ENCODE assay signal across 18 cellular contexts in genomic region chr12:92288533-92288932, GRCh38.
DNase-seq lines count a peak whose midpoint lies in the region; ATAC-seq and TF ChIP-seq lines count a peak whose summit lies in the region.
"Had no signal": no experiment of that assay in that cellular context is flagged by ENCODE, and none has a peak within 500 bp of the region (broad histone marks: within the 10 kb centered on the region; RNA-seq: fewer than 3 reads in every experiment).

No MANE protein-coding gene starts in this region.

- H3K36me3 Mint-ChIP-seq in brain, result no peaks in the 10 kb centered on the region
- H3K36me3 Mint-ChIP-seq in stimulated activated memory B cell treated with anti-CD40 and anti-IgM and Interleukin-4, amounts not matched to agents 10 μg/mL and 1 μg/mL and 100 μg/mL, for 72 hours, result no peaks in the 10 kb centered on the region

- H3K9me3 Mint-ChIP-seq in brain, result peaks cover 0 to 6% (median 3%) of the 10 kb centered on the region in 5 experiments
- H3K9me3 Mint-ChIP-seq in stimulated activated memory B cell treated with anti-CD40 and anti-IgM and Interleukin-4, amounts not matched to agents 10 μg/mL and 1 μg/mL and 100 μg/mL, for 72 hours, result no peaks in the 10 kb centered on the region

- peak; percentile 71 for DNase-seq in NCI-H1048 (lab: John Stamatoyannopoulos, UW)
- DNase-seq in left ventricle myocardium superior, result peak; percentile 39
- DNase-seq in OCI-M2 (lab: John Stamatoyannopoulos, UW; ENCODE audit: unreplicated experiment), result no peak
- DNase-seq: activated CD4-positive, alpha-beta T cell treated with anti-CD3 and anti-CD28 coated beads for 36 hours; activated CD8-positive, alpha-beta memory T cell treated with anti-CD3 and anti-CD28 coated beads, Interleukin-2, amount 50 U/mL, for 4 hours; activated effector memory CD4-positive, alpha-beta T cell treated with Interleukin-2 at 50 U/mL for 16 hours; dermis blood vessel endothelial cell; foreskin keratinocyte; GF-D8; Kasumi-1; left colon; occipital lobe; RPMI8226; stimulated activated naive CD8-positive, alpha-beta T cell treated with anti-CD3 and anti-CD28 coated beads, Interleukin-15, Interleukin-2, amounts not matched to agents 100 U/mL and 50 U/mL, for 24 hours had no signal

- intact Hi-C loops in left ventricle myocardium superior (cut with micrococcal nuclease), result no loop called here

- no peak for TF ChIP-seq CTCF in brain (conservative IDR thresholded peaks at IDR 0.05)

- ATAC-seq in left ventricle myocardium superior, result peak; percentile 83
- ATAC-seq in stimulated activated memory B cell treated with anti-CD40 and anti-IgM and Interleukin-4, amounts not matched to agents 10 μg/mL and 1 μg/mL and 100 μg/mL, for 72 hours, result no peak
- no peak for ATAC-seq in HG03045 (IDR thresholded peaks at IDR 0.05; ENCODE audit: unreplicated experiment)
- ATAC-seq in GM21737 (IDR thresholded peaks at IDR 0.05; ENCODE audit: unreplicated experiment), result no peak
- ATAC-seq: activated CD4-positive, alpha-beta T cell treated with anti-CD3 and anti-CD28 coated beads for 36 hours; foreskin keratinocyte; left colon; stimulated activated naive CD8-positive, alpha-beta T cell treated with anti-CD3 and anti-CD28 coated beads, Interleukin-15, Interleukin-2, amounts not matched to agents 100 U/mL and 50 U/mL, for 24 hours had no signal

- peak overlapping the region in 2 of 5 experiments; percentile 9 to 47 for H3K4me3 Mint-ChIP-seq in brain
- H3K4me3 Mint-ChIP-seq in stimulated activated memory B cell treated with anti-CD40 and anti-IgM and Interleukin-4, amounts not matched to agents 10 μg/mL and 1 μg/mL and 100 μg/mL, for 72 hours, result no peak overlapping the region
- H3K4me3 Mint-ChIP-seq: activated CD4-positive, alpha-beta T cell treated with anti-CD3 and anti-CD28 coated beads for 36 hours had no signal

- H3K4me1 Mint-ChIP-seq in brain, result peaks cover 22% of the 10 kb centered on the region
- H3K4me1 Mint-ChIP-seq in stimulated activated memory B cell treated with anti-CD40 and anti-IgM and Interleukin-4, amounts not matched to agents 10 μg/mL and 1 μg/mL and 100 μg/mL, for 72 hours, result no peaks in the 10 kb centered on the region

- H3K27ac Mint-ChIP-seq in brain, result peak overlapping the region; percentile 62 to 94 (median 82)
- peak overlapping the region; percentile 32 for H3K27ac Mint-ChIP-seq in stimulated activated memory B cell treated with anti-CD40 and anti-IgM and Interleukin-4, amounts not matched to agents 10 μg/mL and 1 μg/mL and 100 μg/mL, for 72 hours
- H3K27ac Mint-ChIP-seq: activated CD4-positive, alpha-beta T cell treated with anti-CD3 and anti-CD28 coated beads for 36 hours had no signal

- H3K27me3 Mint-ChIP-seq in brain, result no peaks in the 10 kb centered on the region
- H3K27me3 Mint-ChIP-seq in stimulated activated memory B cell treated with anti-CD40 and anti-IgM and Interleukin-4, amounts not matched to agents 10 μg/mL and 1 μg/mL and 100 μg/mL, for 72 hours, result no peaks in the 10 kb centered on the region
- H3K27me3 Mint-ChIP-seq: activated CD4-positive, alpha-beta T cell treated with anti-CD3 and anti-CD28 coated beads for 36 hours had no signal
